8 cellular contexts compared by ENCODE assay signal in genomic region chr7:149838224-149838991, GRCh38. TPM values are rescaled to one million over a fixed set of nuclear protein-coding genes. Genes with fewer than 3 reads are reported as not detected.
A peak's percentile ranks its signal among the peaks of the same experiment; 100 is the strongest.
DNase-seq lines count a peak whose midpoint lies in the region; ATAC-seq, FAIRE-seq and TF ChIP-seq lines count a peak whose summit lies in the region.

Gene ZNF862, plus strand, starts transcription at chr7:149838375. Its CDS starts 237 bp downstream, at chr7:149838612.

- peaks cover 0 to 1% (median 0%) of the 10 kb centered on the region in 3 donors for H3K27me3 ChIP-seq in psoas muscle (ENCODE audit: insufficient read depth in 3 of 3, low read length in 2 of 3)

- H3K9me3 ChIP-seq in psoas muscle = no peaks in the 10 kb centered on the region

- WGBS in psoas muscle, 3 donors = 1% methylated on average over 59 to 86 of the region's 86 CpGs

- no peaks in the 10 kb centered on the region for H3K36me3 ChIP-seq in psoas muscle (ENCODE audit: insufficient read depth in 1 of 2, low read depth in 1 of 2)

- H3K4me1 ChIP-seq in psoas muscle = peaks cover 20% of the 10 kb centered on the region

- intact Hi-C loops in left ventricle myocardium superior (cut with micrococcal nuclease) (no loop called here), psoas muscle (cut with DNase I) (loop anchor here in 1 of 2 donors (5.0 kb wide), 1 partner anchor 66 kb away; the partner anchor contains the start of gene ZNF467)

- peak within 1 kb of the TSS; percentile 62 for H3K27ac ChIP-seq in angular gyrus (ENCODE audit: low read depth, low read length)
- peak within 1 kb of the TSS; percentile 82 for H3K27ac ChIP-seq in psoas muscle

- peak within 1 kb of the TSS; percentile 83 for H3K4me3 ChIP-seq in psoas muscle

- ATAC-seq in GM18498 (IDR thresholded peaks at IDR 0.05; ENCODE audit: unreplicated experiment) = peak; percentile 99
- ATAC-seq in HG02938 (IDR thresholded peaks at IDR 0.05; ENCODE audit: unreplicated experiment) = peak; percentile 97
- peak; percentile 99 for ATAC-seq in left ventricle myocardium superior
- peak; percentile 99 for ATAC-seq in psoas muscle

- DNase-seq in NCI-H187 (lab: John Stamatoyannopoulos, UW) (peak; percentile 95 to 98), T-helper 2 cell (peak; percentile 90 to 100 (median 94)), left ventricle myocardium superior (peak; percentile 99), psoas muscle (peak; percentile 98 to 99), urothelium cell line (ENCODE audit: low spot score) (peak; percentile 85)

- TF ChIP-seq CTCF in psoas muscle (IDR thresholded peaks at IDR 0.05) = no peak

- no peak for FAIRE-seq in urothelium cell line (lab: Jason Lieb, UNC)

RNA-seq across cellular contexts. Expression of gene ZNF862, which starts in this region (rescaled TPM):
- 9.5 TPM for total RNA-seq in left ventricle myocardium superior
- total RNA-seq in psoas muscle = 1 to 10 TPM; 5.3 to 7.8 (median 6.7) TPM
- 1 to 10 TPM; 1.4 to 3.6 (median 1.9) TPM for polyA plus RNA-seq in psoas muscle

Comparison
In these comparisons a context has a peak if more than half of its experiments do, and no peak if none do; other contexts are left out.
1. Peak in every context shown above with its lines: DNase-seq, ATAC-seq, H3K4me3 ChIP-seq and H3K27ac ChIP-seq.